ENCODE assay signal across 26 cellular contexts in the genomic region with DNA sequence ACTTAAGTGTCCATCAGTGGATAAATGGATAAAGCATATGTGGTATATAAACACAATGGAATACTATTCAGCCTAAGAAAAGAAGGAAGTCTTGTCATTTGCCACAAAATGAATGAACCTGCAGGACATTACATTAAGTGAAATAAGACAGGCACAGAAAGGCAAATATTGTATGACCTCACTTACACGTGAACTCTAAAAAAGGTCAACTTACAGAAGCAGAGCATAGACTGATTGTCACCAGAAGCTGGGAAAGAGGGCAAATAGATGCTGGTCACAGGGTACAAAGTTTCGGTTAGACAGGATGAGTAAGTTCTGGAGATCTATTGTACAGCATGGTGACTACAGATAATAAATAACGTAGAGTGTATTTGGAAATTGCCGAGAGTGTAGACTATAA.
"Had no signal": no experiment of that assay in that cellular context is flagged by ENCODE, and none has a peak within 500 bp of the region (broad histone marks: within the 10 kb centered on the region; RNA-seq: fewer than 3 reads in every experiment).

No MANE protein-coding gene starts in this region.

- H3K9me3 ChIP-seq: ovary, psoas muscle, right lobe of liver, sigmoid colon, thoracic aorta, thyroid gland, upper lobe of left lung, vagina had no signal

- H3K27ac ChIP-seq: neural progenitor cell, ovary, parathyroid adenoma, psoas muscle, right lobe of liver, sigmoid colon, stomach, thoracic aorta, thyroid gland, tibial nerve, upper lobe of left lung, vagina had no signal

- H3K4me1 ChIP-seq: neural progenitor cell, parathyroid adenoma, psoas muscle, right lobe of liver, sigmoid colon, stomach, thyroid gland, tibial nerve, upper lobe of left lung, vagina had no signal

- H3K4me3 ChIP-seq: neural progenitor cell, ovary, psoas muscle, right lobe of liver, sigmoid colon, stomach, thoracic aorta, thyroid gland, tibial nerve, upper lobe of left lung, vagina had no signal

- H3K27me3 ChIP-seq: neural progenitor cell, ovary, right lobe of liver, sigmoid colon, stomach, thyroid gland, tibial nerve, upper lobe of left lung, vagina had no signal

- H3K36me3 ChIP-seq: neural progenitor cell, ovary, right lobe of liver, sigmoid colon, stomach, thoracic aorta, thyroid gland, tibial nerve, upper lobe of left lung, vagina had no signal

- H3K9ac ChIP-seq: neural progenitor cell, parathyroid adenoma had no signal

- DNase-seq: natural killer cell; occipital lobe; ovary; posterior cingulate gyrus; psoas muscle; right cardiac atrium; right lobe of liver; sigmoid colon; small intestine; stimulated activated CD4-positive, alpha-beta T cell treated with anti-CD3 and anti-CD28 coated beads, Interleukin-15, amount 100 ng/mL, for 24 hours; stimulated activated CD4-positive, alpha-beta T cell treated with anti-CD3 and anti-CD28 coated beads, Interleukin-2, amount 100 ng/mL, for 24 hours; stimulated activated CD4-positive, alpha-beta T cell treated with anti-CD3 and anti-CD28 coated beads, Interleukin-2, amount 100 ng/mL, for 48 hours; stimulated activated CD4-positive, alpha-beta T cell treated with anti-CD3 and anti-CD28 coated beads, Interleukin-4, amount 100 ng/mL, for 24 hours; stimulated activated naive B cell treated with anti-CD40 and anti-IgM and Interleukin-4, amounts not matched to agents 10 μg/mL and 1 μg/mL and 100 μg/mL, for 72 hours; stimulated activated naive CD4-positive, alpha-beta T cell treated with Interleukin-2 at 50 U/mL for 16 hours; stomach; thyroid gland; trophoblast cell; upper lobe of left lung had no signal

- H2AFZ ChIP-seq: neural progenitor cell, parathyroid adenoma had no signal

- FAIRE-seq: small intestine, urothelium cell line had no signal

- H3K4me2 ChIP-seq: neural progenitor cell had no signal

- ATAC-seq: natural killer cell; psoas muscle; right cardiac atrium; stimulated activated effector memory CD8-positive, alpha-beta T cell treated with anti-CD3 and anti-CD28 coated beads, Interleukin-12 subunit alpha, Interleukin-12 subunit beta, amount 100 ng/mL, for 72 hours; stimulated activated naive B cell treated with anti-CD40 and anti-IgM and Interleukin-4, amounts not matched to agents 10 μg/mL and 1 μg/mL and 100 μg/mL, for 72 hours had no signal

- H3K79me2 ChIP-seq: parathyroid adenoma had no signal
